ENCODE assay signal across 24 cellular contexts in genomic region chr12:46064548-46064947, GRCh38.
DNase-seq lines count a peak whose midpoint lies in the region; ATAC-seq, FAIRE-seq and TF ChIP-seq lines count a peak whose summit lies in the region.
"Had no signal": no experiment of that assay in that cellular context is flagged by ENCODE, and none has a peak within 500 bp of the region (broad histone marks: within the 10 kb centered on the region; RNA-seq: fewer than 3 reads in every experiment).

No MANE protein-coding gene starts in this region.

- CTCF ChIA-PET in GM12878 (lab: Yijun Ruan, JAX), result no interaction called here

- H3K4me2 ChIP-seq in GM12878 (ENCODE audit: control insufficient read depth, insufficient read depth), result no peak overlapping the region
- H3K4me2 ChIP-seq: BLaER1 had no signal

- ATAC-seq in GM12878 (peak; percentile 20; the same call in 1 of the 3 replicates), pancreas (no peak)

- no TSS peak for BruUV-seq in GM12878 (replicated peaks; lab: Mats Ljungman, UMichigan)

- no peak for TF ChIP-seq POLR2A in GM12878 (IDR thresholded peaks at IDR 0.05; ENCODE audit: low read depth, low read length)

- H3K9ac ChIP-seq in GM12878 (ENCODE audit: control insufficient read depth, insufficient read depth, low read length), result no peak overlapping the region
- H3K9ac ChIP-seq: BLaER1 had no signal

- H3K79me2 ChIP-seq in GM12878 (ENCODE audit: control insufficient read depth, insufficient read depth, low read length), result no peaks in the 10 kb centered on the region

- intact Hi-C loops in GM12878 (cut with micrococcal nuclease; ENCODE audit: unreplicated experiment) (no loop called here), pancreas (cut with DNase I) (no loop called here)

- 47% methylated on average over 2 of the region's 2 CpGs for WGBS in GM12878 (ENCODE audit: insufficient coverage, insufficient replicate concordance, low lambda C conversion rate, missing lambda C conversion rate)
- 67 to 70% methylated on average over 2 of the region's 2 CpGs for WGBS in pancreas, 2 donors

- H3K27ac ChIP-seq in GM12878 (ENCODE audit: control insufficient read depth, insufficient read depth) (no peak overlapping the region), pancreas (no peak overlapping the region)
- H3K27ac ChIP-seq: BLaER1 had no signal

- SMC1A ChIA-PET in GM12878 (lab: Charles Lee; ENCODE audit: uncharacterized antibody, unreplicated experiment), result no interaction called here

- TF ChIP-seq EP300 in GM12878 (IDR thresholded peaks at IDR 0.05; ENCODE audit: borderline replicate concordance in 1 of 2, control insufficient read depth in 1 of 2, low read depth in 2 of 2, low read length in 2 of 2), result no peak

- POLR2A ChIA-PET in GM12878 (lab: Charles Lee), result no interaction called here

- TF ChIP-seq CTCF in GM12865 (IDR thresholded peaks at IDR 0.05; ENCODE audit: insufficient read depth, low read depth, low read length, missing control alignments), result no peak
- TF ChIP-seq CTCF in GM12878 (IDR thresholded peaks at IDR 0.05 in 2 of 3, conservative IDR thresholded peaks at IDR 0.05 in 1 of 3; ENCODE audit: control insufficient read depth in 2 of 3, extremely low read depth in 1 of 3, insufficient read depth in 1 of 3, low read depth in 3 of 3, low read length in 3 of 3), result no peak
- TF ChIP-seq CTCF in pancreas (IDR thresholded peaks at IDR 0.05), result no peak

- H4K20me1 ChIP-seq in GM12878 (ENCODE audit: control insufficient read depth, insufficient read depth), result no peaks in the 10 kb centered on the region
- H4K20me1 ChIP-seq: BLaER1 had no signal

- H3K27me3 ChIP-seq in GM12878 (replicated peaks in 1 of 2; ENCODE audit: control insufficient read depth in 2 of 2, insufficient read depth in 2 of 2, low read length in 1 of 2), result no peaks in the 10 kb centered on the region
- H3K27me3 ChIP-seq in pancreas, result no peaks in the 10 kb centered on the region
- H3K27me3 ChIP-seq: BE2C, BLaER1 had no signal

- H3K4me1 ChIP-seq in GM12878 (ENCODE audit: control insufficient read depth, insufficient read depth, low read length), result peaks cover 12% of the 10 kb centered on the region
- no peaks in the 10 kb centered on the region for H3K4me1 ChIP-seq in pancreas
- H3K4me1 ChIP-seq: BE2C, BLaER1 had no signal

- no peak for FAIRE-seq in GM12878 (lab: Jason Lieb, UNC)
- no peak for FAIRE-seq in pancreas (lab: Jason Lieb, UNC)
- FAIRE-seq: A204.1, GM12891, GM19239 had no signal

- peak; percentile 2 for DNase-seq in GM12865 (ENCODE audit: low read depth)
- DNase-seq in GM12878 (ENCODE audit: low read depth, low spot score), result no peak
- no peak for DNase-seq in effector CD4-positive, alpha-beta T cell
- no peak for DNase-seq in epidermal melanocyte (ENCODE audit: insufficient read length, low spot score)
- DNase-seq in pancreas, result no peak
- DNase-seq: 8988T; ACHN; BE2C; C1 segment of cervical spinal cord; CD4-positive, alpha-beta memory T cell; CD4-positive, CD25-positive, alpha-beta regulatory T cell; CD8-positive, alpha-beta memory T cell; COR-L47; DMS 273 treated with DMSO at 0.1 percent for 48 hours; DMS153; DMS53; DMS79; DND-41; EL; GDM1 had no signal

- no peak for TF ChIP-seq RAD21 in GM12878 (IDR thresholded peaks at IDR 0.05; ENCODE audit: insufficient read depth, low read depth, low read length)

- H3K36me3 ChIP-seq in GM12878 (ENCODE audit: control insufficient read depth in 2 of 2, insufficient read depth in 2 of 2, low read length in 1 of 2), result no peaks in the 10 kb centered on the region
- no peaks in the 10 kb centered on the region for H3K36me3 ChIP-seq in pancreas
- H3K36me3 ChIP-seq: BE2C, BLaER1 had no signal

- no peak overlapping the region for H3K4me3 ChIP-seq in GM12865 (ENCODE audit: low read depth, low read length)
- no peak overlapping the region for H3K4me3 ChIP-seq in GM12878
- no peak overlapping the region for H3K4me3 ChIP-seq in pancreas
- H3K4me3 ChIP-seq: BLaER1 had no signal

- RAD21 ChIA-PET in GM12878 (lab: Charles Lee; ENCODE audit: unreplicated experiment), result no interaction called here

- in situ Hi-C loops in GM12878 (cut with MboI), result no loop called here

- H3K9me3 ChIP-seq in GM12878 (replicated peaks; ENCODE audit: control insufficient read depth, insufficient read depth, low read length) (peaks cover 1% of the 10 kb centered on the region; the same call in 1 of the 3 replicates), pancreas (no peaks in the 10 kb centered on the region)
- H3K9me3 ChIP-seq: BE2C, BLaER1 had no signal

- no peak overlapping the region for H2AFZ ChIP-seq in GM12878 (ENCODE audit: control insufficient read depth, low read depth, low read length)

TF ChIP-seq in GM12878, 131 proteins besides CTCF, POLR2A, EP300 and RAD21 (continues in another document):
- TF ChIP-seq E2F4 (IDR thresholded peaks at IDR 0.05; ENCODE audit: low read depth, low read length) (no peak), CBFB (IDR thresholded peaks at IDR 0.05; ENCODE audit: low read depth) (no peak), HDAC2 (IDR thresholded peaks at IDR 0.05) (no peak), GABPA (IDR thresholded peaks at IDR 0.05; ENCODE audit: low read depth) (no peak), E4F1 (IDR thresholded peaks at IDR 0.05; ENCODE audit: borderline replicate concordance, partially characterized antibody) (no peak), MTA2 (IDR thresholded peaks at IDR 0.05; ENCODE audit: low read depth) (no peak), IRF4 (IDR thresholded peaks at IDR 0.05; ENCODE audit: low read depth, low read length) (no peak), RAD51 (IDR thresholded peaks at IDR 0.05) (no peak), SREBF2 (IDR thresholded peaks at IDR 0.05; ENCODE audit: low read length) (no peak), KAT2A (conservative IDR thresholded peaks at IDR 0.05; ENCODE audit: control insufficient read depth, low read depth, low read length) (no peak), YY1 (IDR thresholded peaks at IDR 0.05; ENCODE audit: low read depth, low read length) (no peak), CEBPB (IDR thresholded peaks at IDR 0.05; ENCODE audit: borderline replicate concordance in 1 of 2, low read depth in 2 of 2, low read length in 2 of 2) (no peak), CUX1 (IDR thresholded peaks at IDR 0.05; ENCODE audit: insufficient replicate concordance, low read depth, low read length) (no peak)
